ENCODE assay signal across 8 cellular contexts in the genomic region with DNA sequence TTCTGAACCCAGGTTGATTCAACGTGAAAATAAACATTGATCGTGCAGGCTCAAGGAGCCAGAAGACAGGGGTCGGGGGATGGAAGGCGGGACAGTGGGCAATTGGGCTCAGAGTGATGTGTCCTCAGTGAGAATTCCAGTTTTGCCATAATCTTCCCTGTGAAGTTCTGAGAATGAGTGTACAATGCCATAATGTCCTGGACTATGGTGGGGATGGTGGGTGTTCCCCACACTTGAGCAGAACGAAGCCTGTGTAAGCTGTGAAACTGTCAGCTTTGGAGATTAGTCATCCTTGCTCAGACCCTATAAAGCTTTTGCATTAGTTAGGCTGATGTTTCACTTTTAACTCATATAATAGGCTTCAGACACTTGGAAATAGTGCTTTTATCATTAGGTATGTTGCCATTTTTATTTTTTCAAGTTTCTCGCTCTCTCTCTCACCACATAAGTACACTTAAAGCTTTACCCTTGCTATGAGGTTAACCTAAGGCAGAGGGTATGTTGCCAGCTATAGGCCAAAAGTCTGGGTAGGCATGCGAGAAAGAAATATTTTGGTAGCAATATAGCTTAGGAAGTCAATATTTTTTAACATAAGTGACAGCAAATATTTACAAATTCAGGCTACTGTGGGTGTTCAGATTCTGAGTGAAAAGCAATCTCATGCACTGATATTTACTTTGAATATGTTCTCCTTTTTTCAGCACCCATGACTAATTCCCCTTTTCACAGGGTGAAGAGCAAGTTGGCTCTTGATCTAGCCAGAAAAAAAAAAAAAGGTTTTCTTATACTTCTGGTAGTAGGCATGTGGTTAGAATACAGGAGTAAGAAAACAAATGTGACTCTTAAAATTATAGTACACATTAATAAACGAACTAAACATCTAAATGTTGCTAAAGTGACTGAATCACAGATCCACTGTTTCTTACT. TPM values are rescaled to one million over a fixed set of nuclear protein-coding genes. Genes with fewer than 3 reads are reported as not detected.
DNase-seq lines count a peak whose midpoint lies in the region; ATAC-seq and TF ChIP-seq lines count a peak whose summit lies in the region.

No MANE protein-coding gene starts in this region.

- peak; percentile 80 for ATAC-seq in HG02884 (IDR thresholded peaks at IDR 0.05; ENCODE audit: unreplicated experiment)
- ATAC-seq in T-helper 17 cell = peak; percentile 33
- ATAC-seq in naive thymus-derived CD8-positive, alpha-beta T cell = peak in 1 of 2 donors; percentile 38

- H3K9ac ChIP-seq in MM.1S (ENCODE audit: low read length) = no peak overlapping the region

- no peaks in the 10 kb centered on the region for H3K27me3 Mint-ChIP-seq in T-helper 17 cell
- no peaks in the 10 kb centered on the region for H3K27me3 Mint-ChIP-seq in naive thymus-derived CD8-positive, alpha-beta T cell

- H3K9me3 Mint-ChIP-seq in naive thymus-derived CD8-positive, alpha-beta T cell = no peaks in the 10 kb centered on the region

- peaks cover 49% of the 10 kb centered on the region for H3K4me1 Mint-ChIP-seq in T-helper 17 cell
- H3K4me1 Mint-ChIP-seq in naive thymus-derived CD8-positive, alpha-beta T cell = peaks cover 40 to 65% (median 56%) of the 10 kb centered on the region in 4 donors

- peaks cover 11% of the 10 kb centered on the region for H3F3A ChIP-seq in MM.1S (ENCODE audit: insufficient read depth, low read length)

- H3K27ac ChIP-seq in MM.1S (ENCODE audit: low read length) = no peak overlapping the region

- peak overlapping the region; percentile 96 for H3K27ac Mint-ChIP-seq in T-helper 17 cell
- peak overlapping the region; percentile 51 to 98 (median 90) for H3K27ac Mint-ChIP-seq in naive thymus-derived CD8-positive, alpha-beta T cell

- no peak for TF ChIP-seq CTCF in MM.1S (IDR thresholded peaks at IDR 0.05; ENCODE audit: low read length)

- no peaks in the 10 kb centered on the region for H3K9me2 ChIP-seq in MM.1S (replicated peaks; ENCODE audit: insufficient read depth, low read length)

- H3K4me2 ChIP-seq in MM.1S (ENCODE audit: low read depth, low read length) = no peak overlapping the region

- H3K36me3 ChIP-seq in MM.1S (replicated peaks; ENCODE audit: insufficient read depth, low read length) = no peaks in the 10 kb centered on the region

- H2AFZ ChIP-seq in MM.1S (ENCODE audit: low read length) = no peak overlapping the region

- H3K36me3 Mint-ChIP-seq in T-helper 17 cell (ENCODE audit: low read depth) = no peaks in the 10 kb centered on the region
- peaks cover 0 to 3% (median 3%) of the 10 kb centered on the region in 3 donors for H3K36me3 Mint-ChIP-seq in naive thymus-derived CD8-positive, alpha-beta T cell

- no peaks in the 10 kb centered on the region for H3K27me3 ChIP-seq in MM.1S (replicated peaks; ENCODE audit: insufficient read depth, low read length)

- no peaks in the 10 kb centered on the region for H3K79me2 ChIP-seq in MM.1S (ENCODE audit: low read length)

- peak; percentile 47 for DNase-seq in stimulated activated CD4-positive, alpha-beta T cell treated with anti-CD3 and anti-CD28 coated beads, Interleukin-4, amount 100 ng/mL, for 24 hours
- no peak for DNase-seq in stimulated activated CD4-positive, alpha-beta T cell treated with anti-CD3 and anti-CD28 coated beads, Interleukin-4, amount 100 ng/mL, for 1 hour
- no peak for DNase-seq in T-helper 17 cell
- no peak for DNase-seq in naive thymus-derived CD8-positive, alpha-beta T cell
- no peak for DNase-seq in C1 segment of cervical spinal cord (lab: John Stamatoyannopoulos, UW)
- no peak for DNase-seq in HT-29 (ENCODE audit: low spot score)
- no peak for DNase-seq in MM.1S

- peak overlapping the region; percentile 80 for H3K4me3 Mint-ChIP-seq in T-helper 17 cell
- peak overlapping the region; percentile 9 to 79 (median 66) for H3K4me3 Mint-ChIP-seq in naive thymus-derived CD8-positive, alpha-beta T cell

- POLR2A ChIA-PET in naive thymus-derived CD8-positive, alpha-beta T cell (lab: Charles Lee) = interaction anchor here (0.6 to 10.2 kb wide), 9 partner anchors 10 to 301 kb away, joined by 3 to 78 read pairs (median 5); a partner anchor contains a TSS

- no peaks in the 10 kb centered on the region for H4K20me1 ChIP-seq in MM.1S (ENCODE audit: insufficient read depth, low read length)

- peaks cover 30% of the 10 kb centered on the region for H3K4me1 ChIP-seq in MM.1S (ENCODE audit: low read length)

- H3K9me3 ChIP-seq in T-helper 17 cell (ENCODE audit: control insufficient read depth, low read length, poor library complexity, severe bottlenecking) (no peaks in the 10 kb centered on the region), MM.1S (replicated peaks; ENCODE audit: insufficient read depth, low read length) (no peaks in the 10 kb centered on the region)

- no peak overlapping the region for H3K4me3 ChIP-seq in MM.1S (ENCODE audit: low read length)

RNA-seq across cellular contexts. Expression of a gene that starts 47.2 kb away (rescaled TPM):
- 10 to 100 TPM; 45.1 to 48.9 TPM for total RNA-seq in T-helper 17 cell
- 10 to 100 TPM; 28.4 to 32.3 TPM for total RNA-seq in naive thymus-derived CD8-positive, alpha-beta T cell
- polyA plus RNA-seq in naive thymus-derived CD8-positive, alpha-beta T cell = 10 to 100 TPM; 47.9 to 68.5 (median 52.6) TPM
- total RNA-seq in HT-29 (2014; rRNA removed; shearing (Covaris generic)) = 6.6 and 13.6 TPM in 2 replicates
